Comparison of ENCODE assay signal across 31 cellular contexts in genomic region chr6:165745492-165745891, GRCh38.
DNase-seq lines count a peak whose midpoint lies in the region; ATAC-seq, FAIRE-seq and TF ChIP-seq lines count a peak whose summit lies in the region.
"Had no signal": no experiment of that assay in that cellular context is flagged by ENCODE, and none has a peak within 500 bp of the region (broad histone marks: within the 10 kb centered on the region; RNA-seq: fewer than 3 reads in every experiment).

No MANE protein-coding gene starts in this region.

- peaks cover 2% of the 10 kb centered on the region for H3K27me3 Mint-ChIP-seq in activated CD4-positive, alpha-beta T cell treated with anti-CD3 and anti-CD28 coated beads for 36 hours
- H3K27me3 Mint-ChIP-seq: activated CD4-positive, alpha-beta memory T cell treated with anti-CD3 and anti-CD28 coated beads, Interleukin-2, amount 10 ng/mL, durations not matched to agents 7 days and 5 days had no signal

- no peaks in the 10 kb centered on the region for H3K36me3 ChIP-seq in pancreas
- H3K36me3 ChIP-seq: thoracic aorta, uterus had no signal

- H3K4me1 ChIP-seq in pancreas = no peaks in the 10 kb centered on the region
- H3K4me1 ChIP-seq: psoas muscle, uterus had no signal

- TF ChIP-seq CTCF in pancreas (IDR thresholded peaks at IDR 0.05) = no peak

- H3K27ac Mint-ChIP-seq in activated CD4-positive, alpha-beta T cell treated with anti-CD3 and anti-CD28 coated beads for 36 hours = no peak overlapping the region
- H3K27ac Mint-ChIP-seq: activated CD4-positive, alpha-beta memory T cell treated with anti-CD3 and anti-CD28 coated beads, Interleukin-2, amount 10 ng/mL, durations not matched to agents 7 days and 5 days; activated naive CD8-positive, alpha-beta T cell; CD14-positive monocyte; mesothelial cell of epicardium; naive B cell; stimulated activated naive CD8-positive, alpha-beta T cell treated with anti-CD3 and anti-CD28 coated beads, Interleukin-15, Interleukin-2, amounts not matched to agents 100 ng/mL and 50 ng/mL, for 24 hours had no signal

- FAIRE-seq in pancreas (lab: Jason Lieb, UNC) = no peak
- FAIRE-seq: bronchial epithelial cell, colon, D721Med, keratinocyte had no signal

- WGBS in pancreas, 2 donors = 72 to 80% methylated on average over 3 of the region's 3 CpGs

- H3K4me1 Mint-ChIP-seq in activated CD4-positive, alpha-beta T cell treated with anti-CD3 and anti-CD28 coated beads for 36 hours = no peaks in the 10 kb centered on the region
- H3K4me1 Mint-ChIP-seq: activated CD4-positive, alpha-beta memory T cell treated with anti-CD3 and anti-CD28 coated beads, Interleukin-2, amount 10 ng/mL, durations not matched to agents 7 days and 5 days; CD14-positive monocyte; naive B cell had no signal

- CTCF ChIA-PET in activated CD4-positive, alpha-beta T cell treated with anti-CD3 and anti-CD28 coated beads for 36 hours (lab: Charles Lee) = interaction anchor here (0.9 to 1.9 kb wide), 2 partner anchors 16 to 104 kb away, joined by 3 to 10 read pairs; no protein-coding TSS in a partner anchor

- intact Hi-C loops in activated CD4-positive, alpha-beta T cell treated with anti-CD3 and anti-CD28 coated beads for 36 hours (cut with DNase I, micrococcal nuclease) = no loop called here
- intact Hi-C loops in pancreas (cut with DNase I) = no loop called here

- peaks cover 6% of the 10 kb centered on the region for H3K9me3 Mint-ChIP-seq in activated CD4-positive, alpha-beta T cell treated with anti-CD3 and anti-CD28 coated beads for 36 hours (ENCODE audit: low read depth)

- POLR2A ChIA-PET in activated CD4-positive, alpha-beta T cell treated with anti-CD3 and anti-CD28 coated beads for 36 hours (lab: Charles Lee) = no interaction called here

- H3K36me3 Mint-ChIP-seq in activated CD4-positive, alpha-beta T cell treated with anti-CD3 and anti-CD28 coated beads for 36 hours (ENCODE audit: low read depth) = no peaks in the 10 kb centered on the region
- H3K36me3 Mint-ChIP-seq: activated naive CD8-positive, alpha-beta T cell; CD14-positive monocyte; mesothelial cell of epicardium; naive B cell had no signal

- no peaks in the 10 kb centered on the region for H3K27me3 ChIP-seq in pancreas
- H3K27me3 ChIP-seq: uterus had no signal

- H3K9me3 ChIP-seq in pancreas = no peaks in the 10 kb centered on the region
- H3K9me3 ChIP-seq: psoas muscle, thoracic aorta, uterus had no signal

- DNase-seq in SKM-1 treated with dmso at 0.1 percent for 144 hours (lab: John Stamatoyannopoulos, UW; ENCODE audit: unreplicated experiment) (peak; percentile 14), SKM-1 (lab: John Stamatoyannopoulos, UW; ENCODE audit: unreplicated experiment) (no peak), NCI-H1930 (lab: John Stamatoyannopoulos, UW) (no peak), pancreas (no peak)
- no peak for DNase-seq in activated effector memory CD4-positive, alpha-beta T cell treated with anti-CD3 and anti-CD28 coated beads, Interleukin-2, amount 50 U/mL, for 16 hours
- DNase-seq in activated CD4-positive, alpha-beta T cell treated with anti-CD3 and anti-CD28 coated beads for 36 hours = no peak
- DNase-seq: 8988T; activated CD4-positive, alpha-beta memory T cell treated with anti-CD3 and anti-CD28 coated beads, Interleukin-2, amount 10 ng/mL, durations not matched to agents 7 days and 5 days; anterior cingulate cortex; effector CD8-positive, alpha-beta T cell; HCEC 1CT; naive B cell; NCI-H1105 treated with DMSO at 0.1 percent for 48 hours; NCI-H2029; NCI-H2227 treated with DMSO at 0.1 percent for 48 hours; NCI-H526 treated with DMSO at 0.1 percent for 48 hours; psoas muscle; SHP77 treated with DMSO at 0.1 percent for 48 hours; uterus had no signal

- no peak overlapping the region for H3K4me3 ChIP-seq in pancreas
- H3K4me3 ChIP-seq: psoas muscle, thoracic aorta, uterus had no signal

- ATAC-seq in GM21423 (IDR thresholded peaks at IDR 0.05; ENCODE audit: unreplicated experiment) (peak; percentile 45), HG03571 (IDR thresholded peaks at IDR 0.05; ENCODE audit: unreplicated experiment) (peak; percentile 59), pancreas (no peak)
- no peak for ATAC-seq in activated CD4-positive, alpha-beta T cell treated with anti-CD3 and anti-CD28 coated beads for 36 hours
- ATAC-seq: Panc1, psoas muscle had no signal

- no peak overlapping the region for H3K27ac ChIP-seq in pancreas
- H3K27ac ChIP-seq: psoas muscle, thoracic aorta had no signal

- no peak overlapping the region for H3K4me3 Mint-ChIP-seq in activated CD4-positive, alpha-beta T cell treated with anti-CD3 and anti-CD28 coated beads for 36 hours
- H3K4me3 Mint-ChIP-seq: activated CD4-positive, alpha-beta memory T cell treated with anti-CD3 and anti-CD28 coated beads, Interleukin-2, amount 10 ng/mL, durations not matched to agents 7 days and 5 days; activated naive CD8-positive, alpha-beta T cell; CD14-positive monocyte; mesothelial cell of epicardium; naive B cell; stimulated activated naive CD8-positive, alpha-beta T cell treated with anti-CD3 and anti-CD28 coated beads, Interleukin-15, Interleukin-2, amounts not matched to agents 100 ng/mL and 50 ng/mL, for 24 hours had no signal

Comparison
In these comparisons a context has a peak if more than half of its experiments do, and no peak if none do; other contexts are left out.
1. ATAC-seq: peak in GM21423 (single experiment) and HG03571 (single experiment); none in activated CD4-positive, alpha-beta T cell treated with anti-CD3 and anti-CD28 coated beads for 36 hours (single experiment) and pancreas (0 of 4).